ENCODE assay signal across 1 cellular context in the genomic region with DNA sequence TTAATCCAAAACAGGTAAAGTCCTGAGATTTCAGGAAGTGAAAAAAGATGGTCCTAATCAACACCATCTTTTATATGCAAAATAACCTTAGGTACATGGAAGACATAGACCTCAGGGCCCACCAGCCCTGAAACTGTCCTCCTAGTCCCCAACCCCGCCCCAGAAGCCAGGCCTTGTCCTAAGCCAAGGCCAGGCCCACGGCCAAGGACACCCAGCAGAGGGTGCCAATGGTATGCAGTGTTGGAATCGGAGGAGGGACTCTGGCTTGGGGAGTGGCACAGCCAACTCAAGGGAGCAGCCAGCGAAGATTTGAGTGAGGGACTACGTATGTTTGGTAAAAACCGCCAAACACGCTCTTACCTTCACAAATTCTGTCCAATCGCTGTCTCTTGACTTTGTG.
TF ChIP-seq lines count a peak whose summit lies in the region.

No MANE protein-coding gene starts in this region.

TF ChIP-seq in H1, 55 proteins besides CTCF, POLR2A, EP300 and RAD21 (continued from another document):
- TF ChIP-seq TBP (IDR thresholded peaks at IDR 0.05; ENCODE audit: low read depth, low read length), result no peak
- no peak for TF ChIP-seq SIX5 (IDR thresholded peaks at IDR 0.05; ENCODE audit: low read depth, low read length)
- TF ChIP-seq TEAD4 (IDR thresholded peaks at IDR 0.05; ENCODE audit: low read depth, low read length), result no peak
- no peak for TF ChIP-seq CBX5 (IDR thresholded peaks at IDR 0.05; ENCODE audit: low read depth, low read length)
- no peak for TF ChIP-seq EGR1 (IDR thresholded peaks at IDR 0.05; ENCODE audit: borderline replicate concordance, low read depth, low read length)
- no peak for TF ChIP-seq RNF2 (IDR thresholded peaks at IDR 0.05; ENCODE audit: borderline replicate concordance, low read depth, low read length, missing control alignments, poor library complexity, severe bottlenecking)
- no peak for TF ChIP-seq BCL11A (IDR thresholded peaks at IDR 0.05; ENCODE audit: low read depth in 2 of 2, low read length in 2 of 2)
